In the genomic region with DNA sequence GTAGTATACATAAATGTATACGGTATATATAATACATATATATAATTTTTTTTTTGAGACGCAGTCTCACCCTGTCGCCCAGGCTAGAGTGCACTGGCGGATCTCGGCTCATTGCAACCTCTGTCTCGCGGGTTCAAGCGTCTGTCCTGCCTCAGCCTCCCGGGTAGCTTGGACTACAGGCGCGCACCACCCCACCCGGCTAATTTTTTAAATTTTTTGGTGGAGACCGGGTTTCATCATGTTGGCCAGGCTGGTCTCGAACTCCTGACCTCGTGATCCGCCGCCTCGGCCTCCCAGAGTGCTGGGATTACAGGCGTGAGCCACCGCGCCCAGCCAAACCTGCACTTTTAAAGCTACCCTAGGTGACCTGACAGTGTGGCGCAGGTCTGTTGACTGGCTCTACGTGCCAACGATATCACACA, we compare ENCODE assay signal across 8 cellular contexts. TPM values are rescaled to one million over a fixed set of nuclear protein-coding genes. Genes with fewer than 3 reads are reported as not detected.
DNase-seq lines count a peak whose midpoint lies in the region; ATAC-seq and TF ChIP-seq lines count a peak whose summit lies in the region.

No MANE protein-coding gene starts in this region.

- H3K36me3 Mint-ChIP-seq in IgD-negative memory B cell (no peaks in the 10 kb centered on the region), nephron (ENCODE audit: low read depth) (peaks cover 3% of the 10 kb centered on the region)

- ATAC-seq in HG03439 (IDR thresholded peaks at IDR 0.05; ENCODE audit: unreplicated experiment) (no peak), GM21526 (IDR thresholded peaks at IDR 0.05; ENCODE audit: low FRiP score, unreplicated experiment) (no peak), GM19351 (IDR thresholded peaks at IDR 0.05; ENCODE audit: unreplicated experiment) (no peak)

- TF ChIP-seq CTCF in C4-2B (conservative IDR thresholded peaks at IDR 0.05) (no peak), dorsolateral prefrontal cortex (IDR thresholded peaks at IDR 0.05 in 54 of 56, conservative IDR thresholded peaks at IDR 0.05 in 2 of 56; ENCODE audit: low read depth in 1 of 56, partially characterized antibody in 56 of 56) (no peak), nephron (IDR thresholded peaks at IDR 0.05; ENCODE audit: unreplicated experiment in 3 of 3) (no peak)

- no peak for DNase-seq in dorsolateral prefrontal cortex
- no peak for DNase-seq in AML-193 (lab: John Stamatoyannopoulos, UW)

- H3K4me3 Mint-ChIP-seq in IgD-negative memory B cell (peak overlapping the region; percentile 89 to 98 (median 93)), nephron (peak overlapping the region; percentile 95 to 97 (median 95))

- H3K27me3 ChIP-seq in dorsolateral prefrontal cortex = no peaks in the 10 kb centered on the region

- H3K27ac ChIP-seq in C4-2B (peak overlapping the region; percentile 87), dorsolateral prefrontal cortex (peak overlapping the region in 46 of 59 donors; percentile 11 to 88 (median 70))

- intact Hi-C loops in dorsolateral prefrontal cortex (cut with DNase I) = no loop called here

- H3K27me3 Mint-ChIP-seq in IgD-negative memory B cell (no peaks in the 10 kb centered on the region), nephron (ENCODE audit: low read depth) (no peaks in the 10 kb centered on the region)

- peaks cover 9 to 14% (median 11%) of the 10 kb centered on the region in 3 donors for H3K4me1 Mint-ChIP-seq in IgD-negative memory B cell
- peaks cover 12% of the 10 kb centered on the region for H3K4me1 Mint-ChIP-seq in nephron

- no peaks in the 10 kb centered on the region for H3K9me3 Mint-ChIP-seq in IgD-negative memory B cell
- H3K9me3 Mint-ChIP-seq in nephron = no peaks in the 10 kb centered on the region

- H3K27ac Mint-ChIP-seq in IgD-negative memory B cell (peak overlapping the region; percentile 80 to 93 (median 89)), nephron (peak overlapping the region; percentile 37 to 85 (median 84))

- peak overlapping the region; percentile 54 to 99 (median 84) for H3K4me3 ChIP-seq in dorsolateral prefrontal cortex

RNA-seq across cellular contexts. Expression of a gene that starts 0.7 kb away (rescaled TPM):
- 40.4 TPM for polyA plus RNA-seq in IgD-negative memory B cell
- 10 to 100 TPM; 31.5 to 61.9 (median 44.6) TPM for total RNA-seq in dorsolateral prefrontal cortex

RNA-seq across cellular contexts. Expression of a gene that starts 21.3 kb away (rescaled TPM):
- polyA plus RNA-seq in IgD-negative memory B cell = 0.45 TPM
- total RNA-seq in dorsolateral prefrontal cortex = 10 to 100 TPM in 84 of 120 experiments, 1 to 10 TPM in 36; 3.9 to 49.4 (median 12.1) TPM

RNA-seq across cellular contexts. Expression of a gene that starts 34.5 kb away (rescaled TPM):
- not detected for polyA plus RNA-seq in IgD-negative memory B cell
- total RNA-seq in dorsolateral prefrontal cortex = 10 to 100 TPM in 35 of 120 experiments, 1 to 10 TPM in 85; 5.4 to 21.8 (median 8.4) TPM
